ENCODE assay signal across 9 cellular contexts in the genomic region with DNA sequence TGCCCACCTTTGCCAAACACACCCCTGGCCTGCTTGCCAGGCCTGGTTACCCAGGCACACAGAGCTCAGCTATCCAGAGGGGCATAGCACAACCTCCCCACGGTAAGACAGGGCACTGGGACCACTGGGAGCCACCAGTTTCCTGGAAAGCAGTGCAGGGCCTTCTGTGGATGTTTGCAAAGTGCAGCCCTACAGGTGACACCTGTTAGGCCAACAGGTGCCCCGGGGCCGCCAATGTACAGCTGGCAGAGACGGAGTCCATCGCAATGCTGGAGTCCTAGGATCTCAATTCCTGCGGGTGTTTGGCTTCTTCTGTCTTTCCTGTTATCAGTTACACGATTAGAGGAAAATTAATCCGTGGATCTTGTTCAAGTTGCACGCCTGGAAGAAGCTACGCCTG.
"Had no signal": no experiment of that assay in that cellular context is flagged by ENCODE, and none has a peak within 500 bp of the region (broad histone marks: within the 10 kb centered on the region; RNA-seq: fewer than 3 reads in every experiment).

No MANE protein-coding gene starts in this region.

- H3K27ac Mint-ChIP-seq: GM23338, H9, HFFc6 had no signal

- H3K9ac ChIP-seq: GM23248 had no signal

- H3K4me1 Mint-ChIP-seq: GM23338, H9 had no signal

- H2AFZ ChIP-seq: GM23248, GM23338 had no signal

- H3K4me1 ChIP-seq: HAP-1 had no signal

- H3K4me2 ChIP-seq: GM23338 had no signal

- H3K27ac ChIP-seq: GM23248 had no signal

- H3K4me3 Mint-ChIP-seq: GM23338, H9, HFFc6 had no signal

- H3K9me3 Mint-ChIP-seq: GM23338, H9, HFFc6 had no signal

- H3K9me3 ChIP-seq: HAP-1 had no signal

- ATAC-seq: GM23338, HCT116 had no signal

- H3K36me3 ChIP-seq: HAP-1 had no signal

- DNase-seq: GM23248, GOT3, H7, H9, HCEC 1CT, HFFc6 had no signal

- H3K4me3 ChIP-seq: GM23248, GM23338, HAP-1 had no signal
